9 cellular contexts compared by ENCODE assay signal in the genomic region with DNA sequence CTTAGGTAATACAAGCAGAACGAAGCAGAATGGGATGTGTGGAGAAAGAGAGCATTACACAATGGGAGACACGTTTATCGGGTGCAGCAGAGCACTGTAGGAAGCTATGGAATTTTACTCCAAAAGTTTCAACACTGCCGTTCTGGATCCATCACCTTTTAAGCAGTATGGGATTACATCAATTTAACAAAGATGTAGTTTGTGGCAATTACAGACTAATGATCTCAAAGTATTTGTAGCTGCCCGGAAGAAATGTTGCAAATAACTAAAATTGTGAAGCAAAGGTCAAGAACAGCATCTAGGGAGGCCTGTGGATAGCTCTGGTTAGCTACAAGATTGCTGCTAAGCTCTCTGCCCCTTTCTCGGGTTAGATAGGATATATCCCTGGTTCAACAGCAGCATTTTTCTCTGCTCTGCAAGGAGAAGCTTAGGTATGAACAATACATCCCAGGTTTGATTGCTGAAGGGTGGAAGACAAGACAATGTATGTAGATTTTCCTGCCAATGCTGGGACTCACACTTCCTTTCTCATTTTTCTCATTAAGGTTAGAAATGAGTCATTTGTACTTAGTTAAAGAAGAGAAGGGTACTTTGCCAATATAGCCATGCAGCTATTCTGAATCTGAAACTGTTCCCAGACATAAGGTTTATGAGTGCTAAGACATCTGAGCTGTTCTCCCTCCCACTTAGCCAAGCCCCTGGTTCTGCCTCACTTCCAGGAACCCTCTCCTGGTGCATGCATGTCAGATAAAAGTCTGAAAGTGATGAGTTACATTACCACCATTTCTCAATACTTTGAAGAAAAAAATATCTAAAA.
DNase-seq lines count a peak whose midpoint lies in the region; ATAC-seq and TF ChIP-seq lines count a peak whose summit lies in the region.
"Had no signal": no experiment of that assay in that cellular context is flagged by ENCODE, and none has a peak within 500 bp of the region (broad histone marks: within the 10 kb centered on the region; RNA-seq: fewer than 3 reads in every experiment).

No MANE protein-coding gene starts in this region.

- peaks cover 0 to 4% of the 10 kb centered on the region in 2 donors for H3K4me1 ChIP-seq in neuronal stem cell (ENCODE audit: control insufficient read depth in 2 of 2, insufficient read depth in 1 of 2, low read depth in 1 of 2, low read length in 2 of 2)

- no peaks in the 10 kb centered on the region for H3K36me3 Mint-ChIP-seq in activated CD4-positive, alpha-beta memory T cell treated with anti-CD3 and anti-CD28 coated beads for 36 hours
- H3K36me3 Mint-ChIP-seq in activated CD4-positive, alpha-beta memory T cell treated with anti-CD3 and anti-CD28 coated beads, Interleukin-2, amount 10 ng/mL, durations not matched to agents 7 days and 5 days (ENCODE audit: low read depth): peaks cover 9% of the 10 kb centered on the region

- no peak overlapping the region for H2BK12ac ChIP-seq in neuronal stem cell (ENCODE audit: low read length)

- no peaks in the 10 kb centered on the region for H3K36me3 ChIP-seq in neuronal stem cell (replicated peaks in 1 of 2; ENCODE audit: control insufficient read depth in 2 of 2, insufficient read depth in 2 of 2, low read length in 2 of 2)

- H3K27ac ChIP-seq in neuronal stem cell (replicated peaks; ENCODE audit: low read length): no peak overlapping the region

- no peak overlapping the region for H2BK15ac ChIP-seq in neuronal stem cell (ENCODE audit: low read length)

- H3K79me1 ChIP-seq in neuronal stem cell (ENCODE audit: low read depth, low read length): no peaks in the 10 kb centered on the region

- H3K9me3 ChIP-seq in neuronal stem cell (replicated peaks in 1 of 2; ENCODE audit: control insufficient read depth in 2 of 2, insufficient read depth in 1 of 2, low read depth in 1 of 2, low read length in 2 of 2): no peaks in the 10 kb centered on the region

- ATAC-seq in HG03442 (IDR thresholded peaks at IDR 0.05; ENCODE audit: unreplicated experiment): peak; percentile 84

- H3K4me3 ChIP-seq in choroid plexus epithelial cell (ENCODE audit: low read depth, low read length) (no peak overlapping the region), neuronal stem cell (ENCODE audit: low read length in 2 of 2) (no peak overlapping the region)

- H3K23ac ChIP-seq in neuronal stem cell (ENCODE audit: low read depth, low read length, poor library complexity): no peak overlapping the region

- no peak overlapping the region for H3K4ac ChIP-seq in neuronal stem cell (ENCODE audit: low read length)

- no peak overlapping the region for H2AK5ac ChIP-seq in neuronal stem cell (ENCODE audit: low read depth, low read length)

- H2AFZ ChIP-seq in neuronal stem cell (ENCODE audit: low read length): no peak overlapping the region

- peak; percentile 79 for DNase-seq in activated CD4-positive, alpha-beta memory T cell treated with anti-CD3 and anti-CD28 coated beads for 36 hours
- DNase-seq in activated CD4-positive, alpha-beta memory T cell treated with anti-CD3 and anti-CD28 coated beads, Interleukin-2, amount 10 ng/mL, durations not matched to agents 7 days and 5 days: no peak
- DNase-seq in choroid plexus epithelial cell (ENCODE audit: low read depth) (peak; percentile 97), GM13976 (ENCODE audit: low spot score) (no peak), neuronal stem cell (ENCODE audit: low spot score) (no peak), NCI-H748 (lab: John Stamatoyannopoulos, UW; ENCODE audit: unreplicated experiment) (no peak)
- peak; percentile 17 to 49 for DNase-seq in stimulated activated CD8-positive, alpha-beta memory T cell treated with anti-CD3 and anti-CD28 coated beads, Interleukin-2, amount 100 ng/mL, for 48 hours (ENCODE audit: low read depth in 2 of 2)

- in situ Hi-C loops in GM13976 (cut with MboI; ENCODE audit: low sequenced_read_pairs, unreplicated experiment): no loop called here

- no peak overlapping the region for H4K91ac ChIP-seq in neuronal stem cell (ENCODE audit: low read depth, low read length, poor library complexity)

- POLR2A ChIA-PET in activated CD4-positive, alpha-beta memory T cell treated with anti-CD3 and anti-CD28 coated beads for 36 hours (lab: Charles Lee): interaction anchor here (0.6 to 2.5 kb wide), 10 partner anchors 10 to 144 kb away, joined by 3 to 17 read pairs (median 4); partner anchors contain the start of genes HIF1A and SNAPC1
- POLR2A ChIA-PET in activated CD4-positive, alpha-beta memory T cell treated with anti-CD3 and anti-CD28 coated beads, Interleukin-2, amount 10 ng/mL, durations not matched to agents 7 days and 5 days (lab: Charles Lee): interaction anchor here (1.0 to 1.7 kb wide), 3 partner anchors 11 to 76 kb away, joined by 3 to 4 read pairs (median 3); no protein-coding TSS in a partner anchor

- H3K27me3 ChIP-seq in neuronal stem cell (ENCODE audit: control insufficient read depth in 3 of 3, insufficient read depth in 3 of 3, low read depth in 1 of 3, low read length in 3 of 3): peaks cover 0 to 7% (median 0%) of the 10 kb centered on the region in 3 experiments

- no peak overlapping the region for H3K18ac ChIP-seq in neuronal stem cell (ENCODE audit: low read length)

- peak; percentile 10 for TF ChIP-seq CTCF in choroid plexus epithelial cell (conservative IDR thresholded peaks at IDR 0.05; ENCODE audit: low read depth, low read length)
- no peak for TF ChIP-seq CTCF in GM13976 (IDR thresholded peaks at IDR 0.05; ENCODE audit: borderline replicate concordance, control extremely low read depth, extremely low read depth, insufficient read depth, missing control alignments)

- peaks cover 65% of the 10 kb centered on the region for H3K4me1 Mint-ChIP-seq in activated CD4-positive, alpha-beta memory T cell treated with anti-CD3 and anti-CD28 coated beads for 36 hours (ENCODE audit: low read depth)
- H3K4me1 Mint-ChIP-seq in activated CD4-positive, alpha-beta memory T cell treated with anti-CD3 and anti-CD28 coated beads, Interleukin-2, amount 10 ng/mL, durations not matched to agents 7 days and 5 days: peaks cover 47% of the 10 kb centered on the region

- H3K14ac ChIP-seq in neuronal stem cell (ENCODE audit: low read length): no peak overlapping the region

- H3K9me3 Mint-ChIP-seq in activated CD4-positive, alpha-beta memory T cell treated with anti-CD3 and anti-CD28 coated beads for 36 hours: no peaks in the 10 kb centered on the region
- H3K9me3 Mint-ChIP-seq in activated CD4-positive, alpha-beta memory T cell treated with anti-CD3 and anti-CD28 coated beads, Interleukin-2, amount 10 ng/mL, durations not matched to agents 7 days and 5 days: peaks cover 3% of the 10 kb centered on the region

- H2BK5ac ChIP-seq in neuronal stem cell (ENCODE audit: low read length): no peak overlapping the region

- intact Hi-C loops in activated CD4-positive, alpha-beta memory T cell treated with anti-CD3 and anti-CD28 coated beads for 36 hours (cut with micrococcal nuclease): loop anchor here (1.0 to 2.0 kb wide), 8 partner anchors 21 to 144 kb away; partner anchors contain the start of gene HIF1A

- CTCF ChIA-PET in activated CD4-positive, alpha-beta memory T cell treated with anti-CD3 and anti-CD28 coated beads for 36 hours (lab: Charles Lee): interaction anchor here (0.6 to 1.7 kb wide), 8 partner anchors 9 to 217 kb away, joined by 3 to 8 read pairs (median 3); no protein-coding TSS in a partner anchor
- CTCF ChIA-PET in activated CD4-positive, alpha-beta memory T cell treated with anti-CD3 and anti-CD28 coated beads, Interleukin-2, amount 10 ng/mL, durations not matched to agents 7 days and 5 days (lab: Charles Lee): interaction anchor here (1.3 kb wide), 1 partner anchor 11 kb away, joined by 3 read pairs; no protein-coding TSS in a partner anchor

- no peak overlapping the region for H3K4me3 Mint-ChIP-seq in activated CD4-positive, alpha-beta memory T cell treated with anti-CD3 and anti-CD28 coated beads for 36 hours
- H3K4me3 Mint-ChIP-seq in activated CD4-positive, alpha-beta memory T cell treated with anti-CD3 and anti-CD28 coated beads, Interleukin-2, amount 10 ng/mL, durations not matched to agents 7 days and 5 days: no peak overlapping the region
- H3K4me3 Mint-ChIP-seq: CD4-positive, CD25-positive, alpha-beta regulatory T cell had no signal

- H3K27ac Mint-ChIP-seq in activated CD4-positive, alpha-beta memory T cell treated with anti-CD3 and anti-CD28 coated beads for 36 hours: peak overlapping the region; percentile 67
- H3K27ac Mint-ChIP-seq in activated CD4-positive, alpha-beta memory T cell treated with anti-CD3 and anti-CD28 coated beads, Interleukin-2, amount 10 ng/mL, durations not matched to agents 7 days and 5 days: no peak overlapping the region
- H3K27ac Mint-ChIP-seq: CD4-positive, CD25-positive, alpha-beta regulatory T cell had no signal

- no peak overlapping the region for H3K9ac ChIP-seq in neuronal stem cell (ENCODE audit: low read depth, low read length, poor library complexity)

- no CpG with 5 or more reads among the region's 6 CpGs for WGBS in neuronal stem cell (ENCODE audit: extremely low coverage in 2 of 2, insufficient read length in 2 of 2, insufficient replicate concordance in 1 of 2), 2 donors

- H2BK120ac ChIP-seq in neuronal stem cell (ENCODE audit: low read depth, low read length): no peak overlapping the region

- H3K27me3 Mint-ChIP-seq in activated CD4-positive, alpha-beta memory T cell treated with anti-CD3 and anti-CD28 coated beads for 36 hours: no peaks in the 10 kb centered on the region
- no peaks in the 10 kb centered on the region for H3K27me3 Mint-ChIP-seq in activated CD4-positive, alpha-beta memory T cell treated with anti-CD3 and anti-CD28 coated beads, Interleukin-2, amount 10 ng/mL, durations not matched to agents 7 days and 5 days
- H3K27me3 Mint-ChIP-seq: CD4-positive, CD25-positive, alpha-beta regulatory T cell had no signal

- no peak overlapping the region for H3K4me2 ChIP-seq in neuronal stem cell (ENCODE audit: insufficient read depth, low read length, poor library complexity, severe bottlenecking)

- no peak overlapping the region for H4K8ac ChIP-seq in neuronal stem cell (ENCODE audit: low read depth, low read length)

Comparison
In these comparisons a context has a peak if more than half of its experiments do, and no peak if none do; other contexts are left out.
1. DNase-seq: peak in activated CD4-positive, alpha-beta memory T cell treated with anti-CD3 and anti-CD28 coated beads for 36 hours (single experiment), choroid plexus epithelial cell (single experiment) and stimulated activated CD8-positive, alpha-beta memory T cell treated with anti-CD3 and anti-CD28 coated beads, Interleukin-2, amount 100 ng/mL, for 48 hours (2 of 2); none in activated CD4-positive, alpha-beta memory T cell treated with anti-CD3 and anti-CD28 coated beads, Interleukin-2, amount 10 ng/mL, durations not matched to agents 7 days and 5 days (single experiment), GM13976 (single experiment), neuronal stem cell (single experiment) and NCI-H748 (single experiment).